8 cellular contexts compared by ENCODE assay signal in the genomic region with DNA sequence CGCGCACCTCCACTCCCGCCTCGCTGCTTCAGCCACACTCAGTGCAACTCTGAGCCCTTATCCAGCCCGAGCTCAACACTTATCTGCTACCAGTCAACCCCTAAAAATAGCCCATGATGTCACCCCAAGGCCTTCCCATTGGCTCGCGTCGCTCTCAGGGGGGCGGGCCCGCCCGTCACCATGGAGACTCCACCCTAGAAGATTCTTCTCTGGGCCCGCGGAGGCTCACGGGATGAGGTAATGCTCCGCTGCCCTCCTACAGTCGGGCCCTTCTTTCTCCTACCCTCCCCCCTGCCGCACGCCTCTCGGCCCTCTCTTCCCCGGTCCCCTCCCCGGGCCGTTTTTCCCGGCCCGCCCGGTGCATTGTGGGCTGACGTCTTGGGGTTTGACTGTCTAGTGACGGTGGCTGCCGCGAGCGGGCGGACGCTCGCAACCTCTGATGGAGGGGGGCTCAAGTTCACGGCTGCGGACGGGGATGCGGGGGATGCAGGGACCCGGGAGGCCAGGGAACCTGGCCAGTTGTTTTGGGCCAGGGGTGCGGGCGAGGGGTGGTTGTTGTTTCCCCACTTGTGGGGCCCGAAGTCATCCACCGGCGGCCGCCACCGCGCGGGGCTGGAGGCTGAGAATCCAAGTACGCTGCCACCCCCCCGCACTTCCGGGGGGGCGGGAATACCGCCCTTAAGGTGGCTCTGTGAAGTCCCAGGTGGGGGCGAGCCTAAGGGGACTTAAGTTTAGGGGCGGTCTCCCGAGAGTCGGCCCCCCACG.
A peak's percentile ranks its signal among the peaks of the same experiment; 100 is the strongest.
DNase-seq lines count a peak whose midpoint lies in the region; ATAC-seq lines count a peak whose summit lies in the region.

A gene (minus strand): TSS at position 55 of the 765 bp plus-strand sequence. CDS start 977 bp downstream, outside the sequence.

- peaks cover 0 to 25% (median 0%) of the 10 kb centered on the region in 11 experiments; a peak in 7 of 22 replicates for H3K36me3 ChIP-seq in BLaER1 treated with 17β-estradiol and CSF1 and Interleukin-3, amounts not matched to agents 10 nM and 100 nM

- H3K4me2 ChIP-seq in BLaER1 treated with 17β-estradiol and CSF1 and Interleukin-3, amounts not matched to agents 10 nM and 100 nM: peak within 1 kb of the TSS; percentile 91 to 99 (median 96)

- H4K20me1 ChIP-seq in BLaER1 treated with 17β-estradiol and CSF1 and Interleukin-3, amounts not matched to agents 10 nM and 100 nM: peaks cover 23 to 45% (median 39%) of the 10 kb centered on the region in 11 experiments; a peak in 19 of 22 replicates

- peak within 1 kb of the TSS; percentile 93 to 100 (median 97) for H3K27ac ChIP-seq in BLaER1 treated with 17β-estradiol and CSF1 and Interleukin-3, amounts not matched to agents 10 nM and 100 nM

- H3K4me3 ChIP-seq in BLaER1 treated with 17β-estradiol and CSF1 and Interleukin-3, amounts not matched to agents 10 nM and 100 nM: peak within 1 kb of the TSS; percentile 77 to 99 (median 90)

- peak; percentile 74 for ATAC-seq in GM19372 (IDR thresholded peaks at IDR 0.05; ENCODE audit: low read depth, unreplicated experiment)
- peak; percentile 76 for ATAC-seq in HG03558 (IDR thresholded peaks at IDR 0.05; ENCODE audit: extremely low read depth, unreplicated experiment)

- H3K9me3 ChIP-seq in BLaER1 treated with 17β-estradiol and CSF1 and Interleukin-3, amounts not matched to agents 10 nM and 100 nM (replicated peaks in 1 of 11): peaks cover 0 to 14% (median 9%) of the 10 kb centered on the region in 11 experiments; a peak in 13 of 22 replicates

- peaks cover 19 to 35% (median 22%) of the 10 kb centered on the region in 10 experiments for H3K4me1 ChIP-seq in BLaER1 treated with 17β-estradiol and CSF1 and Interleukin-3, amounts not matched to agents 10 nM and 100 nM

- DNase-seq in NCI-H748 treated with DMSO at 0.1 percent for 48 hours (lab: John Stamatoyannopoulos, UW) (peak; percentile 98), dedifferentiated amniotic fluid mesenchymal stem cell (ENCODE audit: extremely low spot score) (peak; percentile 100), left kidney (ENCODE audit: low read depth, low spot score) (peak; percentile 100)
- peak; percentile 91 to 97 for DNase-seq in activated CD4-positive, alpha-beta T cell treated with anti-CD3 and anti-CD28 coated beads, Interleukin-2, amount 50 U/mL, for 24 hours (ENCODE audit: low read depth in 1 of 2, low spot score in 1 of 2)
- DNase-seq in stimulated activated CD4-positive, alpha-beta T cell treated with anti-CD3 and anti-CD28 coated beads, Interleukin-2, amount 100 ng/mL, for 24 hours: peak; percentile 96 to 99

- peak within 1 kb of the TSS; percentile 90 to 100 (median 96) for H3K9ac ChIP-seq in BLaER1 treated with 17β-estradiol and CSF1 and Interleukin-3, amounts not matched to agents 10 nM and 100 nM

- peaks cover 0 to 5% (median 0%) of the 10 kb centered on the region in 11 experiments; a peak in 4 of 22 replicates for H3K27me3 ChIP-seq in BLaER1 treated with 17β-estradiol and CSF1 and Interleukin-3, amounts not matched to agents 10 nM and 100 nM

Comparison
In these comparisons a context has a peak if more than half of its experiments do, and no peak if none do; other contexts are left out.
1. Peak in every context shown above with its lines: DNase-seq, ATAC-seq, H3K4me3 ChIP-seq and H3K27ac ChIP-seq.